ENCODE assay signal across 17 cellular contexts in genomic region chr15:51104512-51104911, GRCh38. TPM values are rescaled to one million over a fixed set of nuclear protein-coding genes. Genes with fewer than 3 reads are reported as not detected.
DNase-seq lines count a peak whose midpoint lies in the region; ATAC-seq, FAIRE-seq and TF ChIP-seq lines count a peak whose summit lies in the region.
"Had no signal": no experiment of that assay in that cellular context is flagged by ENCODE, and none has a peak within 500 bp of the region (broad histone marks: within the 10 kb centered on the region; RNA-seq: fewer than 3 reads in every experiment).

No MANE protein-coding gene starts in this region.

- intact Hi-C loops in left cardiac atrium (cut with DNase I) (no loop called here), psoas muscle (cut with DNase I) (no loop called here)

- DNase-seq in AG10803 (ENCODE audit: low read depth) = peak; percentile 88
- no peak for DNase-seq in adipocyte (ENCODE audit: low read depth)
- peak; percentile 67 for DNase-seq in left cardiac atrium
- peak; percentile 63 to 64 for DNase-seq in psoas muscle
- DNase-seq in stimulated activated CD4-positive, alpha-beta T cell treated with anti-CD3 and anti-CD28 coated beads, Interleukin-4, amount 100 ng/mL, for 1 hour = no peak
- DNase-seq in urothelium cell line (ENCODE audit: low spot score) = no peak
- DNase-seq: activated CD4-positive, alpha-beta T cell treated with anti-CD3 and anti-CD28 coated beads for 48 hours; activated T-cell treated with anti-CD3 and anti-CD28 coated beads, Interleukin-2, amount 50 U/mL, for 72 hours; brain microvascular endothelial cell; naive thymus-derived CD4-positive, alpha-beta T cell; NCI-H2171 treated with DMSO at 0.1 percent for 48 hours; T-helper 1 cell had no signal

- H3K4me1 ChIP-seq in adipocyte (ENCODE audit: control insufficient read depth, insufficient read depth, low read length) (peaks cover 33% of the 10 kb centered on the region), psoas muscle (no peaks in the 10 kb centered on the region)

- H3K9ac ChIP-seq in adipocyte (ENCODE audit: low read length) = peak overlapping the region; percentile 28

- peak overlapping the region; percentile 12 for H3K4me3 ChIP-seq in AG10803 (ENCODE audit: low read length)
- H3K4me3 ChIP-seq in adipocyte (ENCODE audit: low read length) = peak overlapping the region; percentile 34
- no peak overlapping the region for H3K4me3 ChIP-seq in psoas muscle
- H3K4me3 ChIP-seq: smooth muscle cell had no signal

- H3K27ac ChIP-seq in psoas muscle = no peak overlapping the region
- H3K27ac ChIP-seq: brain microvascular endothelial cell had no signal

- H3K36me3 ChIP-seq in adipocyte (ENCODE audit: control insufficient read depth, insufficient read depth, low read length, severe bottlenecking) (no peaks in the 10 kb centered on the region), psoas muscle (ENCODE audit: insufficient read depth in 1 of 2, low read depth in 1 of 2) (no peaks in the 10 kb centered on the region)
- H3K36me3 ChIP-seq: brain microvascular endothelial cell had no signal

- ATAC-seq in left cardiac atrium (peak; percentile 67 to 82), psoas muscle (peak in 3 of 4 donors; percentile 54 to 78 (median 78)), GM21723 (IDR thresholded peaks at IDR 0.05; ENCODE audit: unreplicated experiment) (no peak), HG03280 (IDR thresholded peaks at IDR 0.05; ENCODE audit: unreplicated experiment) (no peak)
- ATAC-seq: activated T-cell treated with anti-CD3 and anti-CD28 coated beads, Interleukin-2, amount 50 U/mL, for 72 hours; naive thymus-derived CD4-positive, alpha-beta T cell had no signal

- no peaks in the 10 kb centered on the region for H3K9me3 ChIP-seq in adipocyte (ENCODE audit: control insufficient read depth, low read length)
- no peaks in the 10 kb centered on the region for H3K9me3 ChIP-seq in psoas muscle

- H3K27me3 ChIP-seq in adipocyte (replicated peaks; ENCODE audit: control insufficient read depth, insufficient read depth, low read length) (no peaks in the 10 kb centered on the region), psoas muscle (ENCODE audit: insufficient read depth in 3 of 3, low read length in 2 of 3) (peaks cover 0 to 2% (median 2%) of the 10 kb centered on the region in 3 donors)
- H3K27me3 ChIP-seq: brain microvascular endothelial cell had no signal

- FAIRE-seq in urothelium cell line (lab: Jason Lieb, UNC) = no peak
- FAIRE-seq: endometrium, G401.6 had no signal

- TF ChIP-seq CTCF in AG10803 (conservative IDR thresholded peaks at IDR 0.05; ENCODE audit: low read length) (no peak), psoas muscle (IDR thresholded peaks at IDR 0.05) (no peak)

- 3 to 20% (median 11%) methylated on average over 3 of the region's 3 CpGs for WGBS in psoas muscle, 3 donors

RNA-seq across cellular contexts. Expression of gene TNFAIP8L3, which starts 9.8 kb away (rescaled TPM):
- 1 to 10 TPM; 3.5 to 7.0 TPM for total RNA-seq in left cardiac atrium
- 10 to 100 TPM in 1 of 4 donors, 1 to 10 TPM in 1, under 1 TPM in 2; 0.61 to 14.1 (median 1.6) TPM for total RNA-seq in psoas muscle
- polyA plus RNA-seq in psoas muscle = 10 to 100 TPM in 1 of 3 donors, under 1 TPM in 2; 0.52 to 47.3 (median 0.77) TPM
- total RNA-seq: naive thymus-derived CD4-positive, alpha-beta T cell; smooth muscle cell had no signal
- polyA plus RNA-seq: naive thymus-derived CD4-positive, alpha-beta T cell; smooth muscle cell had no signal

Comparison
In these comparisons a context has a peak if more than half of its experiments do, and no peak if none do; other contexts are left out.
1. DNase-seq: peak in AG10803 (single experiment), left cardiac atrium (single experiment) and psoas muscle (2 of 2); none in adipocyte (single experiment), stimulated activated CD4-positive, alpha-beta T cell treated with anti-CD3 and anti-CD28 coated beads, Interleukin-4, amount 100 ng/mL, for 1 hour (single experiment) and urothelium cell line (single experiment).
2. ATAC-seq: peak in left cardiac atrium (2 of 2) and psoas muscle (3 of 4); none in GM21723 (single experiment) and HG03280 (single experiment).